In genomic region chr16:56203052-56203451, GRCh38 we compare ENCODE assay signal across 8 cellular contexts. TPM values are rescaled to one million over a fixed set of nuclear protein-coding genes. Genes with fewer than 3 reads are reported as not detected.
DNase-seq lines count a peak whose midpoint lies in the region; ATAC-seq, FAIRE-seq and TF ChIP-seq lines count a peak whose summit lies in the region.

No MANE protein-coding gene starts in this region.

- peaks cover 30 to 54% of the 10 kb centered on the region in 2 donors for H3K4me1 ChIP-seq in naive thymus-derived CD4-positive, alpha-beta T cell (ENCODE audit: control insufficient read depth in 2 of 2, insufficient read depth in 2 of 2, low read length in 2 of 2)

- H3K27me3 Mint-ChIP-seq in naive thymus-derived CD4-positive, alpha-beta T cell = peaks cover 0 to 26% (median 0%) of the 10 kb centered on the region in 5 donors

- no peak overlapping the region for H3K4me3 ChIP-seq in astrocyte of the spinal cord (ENCODE audit: low read depth, low read length)
- no peak overlapping the region for H3K4me3 ChIP-seq in naive thymus-derived CD4-positive, alpha-beta T cell (ENCODE audit: low read length)

- DNase-seq in AG08396 (ENCODE audit: low spot score) = peak; percentile 33
- DNase-seq in GM18507 (ENCODE audit: extremely low spot score, insufficient read length, low read depth) = peak; percentile 14
- peak; percentile 71 for DNase-seq in RPMI8226
- DNase-seq in astrocyte of the spinal cord (ENCODE audit: low read depth, low spot score) = peak; percentile 2
- peak in 2 of 9 donors; percentile 39 to 41 for DNase-seq in naive thymus-derived CD4-positive, alpha-beta T cell
- DNase-seq in NCI-H510A (lab: John Stamatoyannopoulos, UW) = no peak
- no peak for DNase-seq in amniotic stem cell (lab: John Stamatoyannopoulos, UW)

- no peaks in the 10 kb centered on the region for H3K36me3 ChIP-seq in naive thymus-derived CD4-positive, alpha-beta T cell (ENCODE audit: control insufficient read depth in 2 of 3, insufficient read depth in 3 of 3, low read length in 3 of 3)

- no peaks in the 10 kb centered on the region for H3K27me3 ChIP-seq in naive thymus-derived CD4-positive, alpha-beta T cell (ENCODE audit: control insufficient read depth in 2 of 2, insufficient read depth in 2 of 2, low read length in 2 of 2)

- intact Hi-C loops in naive thymus-derived CD4-positive, alpha-beta T cell (cut with micrococcal nuclease) = loop anchor here (1.0 to 5.0 kb wide), 7 partner anchors 14 to 259 kb away; no protein-coding TSS in a partner anchor

- CTCF ChIA-PET in naive thymus-derived CD4-positive, alpha-beta T cell (lab: Charles Lee) = interaction anchor here (0.5 to 1.6 kb wide), 4 partner anchors 71 to 258 kb away, joined by 3 to 5 read pairs (median 4); no protein-coding TSS in a partner anchor

- no peak overlapping the region for H3K27ac Mint-ChIP-seq in naive thymus-derived CD4-positive, alpha-beta T cell

- no peak overlapping the region for H3K27ac ChIP-seq in naive thymus-derived CD4-positive, alpha-beta T cell (ENCODE audit: low read depth, low read length)

- POLR2A ChIA-PET in naive thymus-derived CD4-positive, alpha-beta T cell (lab: Charles Lee) = no interaction called here

- peaks cover 0 to 2% (median 0%) of the 10 kb centered on the region in 11 donors for H3K9me3 Mint-ChIP-seq in naive thymus-derived CD4-positive, alpha-beta T cell

- H3K4me1 Mint-ChIP-seq in naive thymus-derived CD4-positive, alpha-beta T cell = peaks cover 0 to 19% (median 14%) of the 10 kb centered on the region in 7 donors

- no peaks in the 10 kb centered on the region for H3K36me3 Mint-ChIP-seq in naive thymus-derived CD4-positive, alpha-beta T cell

- peak; percentile 59 for FAIRE-seq in GM18507 (lab: Jason Lieb, UNC)

- no peaks in the 10 kb centered on the region for H3K9me3 ChIP-seq in naive thymus-derived CD4-positive, alpha-beta T cell (ENCODE audit: control insufficient read depth in 2 of 3, low read length in 3 of 3)

- in situ Hi-C loops in astrocyte of the spinal cord (cut with HindIII; ENCODE audit: low sequenced_read_pairs) = no loop called here

- ATAC-seq in HG02981 (IDR thresholded peaks at IDR 0.05; ENCODE audit: unreplicated experiment) = peak; percentile 66
- ATAC-seq in naive thymus-derived CD4-positive, alpha-beta T cell = peak; percentile 90

- no peak overlapping the region for H3K4me3 Mint-ChIP-seq in naive thymus-derived CD4-positive, alpha-beta T cell

- no peak for TF ChIP-seq CTCF in astrocyte of the spinal cord (IDR thresholded peaks at IDR 0.05; ENCODE audit: low read depth, low read length)

RNA-seq across cellular contexts. Expression of gene GNAO1, which starts 11.8 kb away (rescaled TPM):
- 1 to 10 TPM in 2 of 5 experiments, under 1 TPM in 2, not detected in 1; 0.43 to 5.4 (median 2.8) TPM for total RNA-seq in naive thymus-derived CD4-positive, alpha-beta T cell
- under 1 TPM in 1 of 2 donors, not detected in 1; 0.60 TPM for polyA plus RNA-seq in naive thymus-derived CD4-positive, alpha-beta T cell

Comparison
In these comparisons a context has a peak if more than half of its experiments do, and no peak if none do; other contexts are left out.
1. DNase-seq: peak in AG08396 (single experiment), GM18507 (single experiment), RPMI8226 (single experiment) and astrocyte of the spinal cord (single experiment); none in NCI-H510A (single experiment) and amniotic stem cell (single experiment).